ENCODE assay signal across 1 cellular context in the genomic region with DNA sequence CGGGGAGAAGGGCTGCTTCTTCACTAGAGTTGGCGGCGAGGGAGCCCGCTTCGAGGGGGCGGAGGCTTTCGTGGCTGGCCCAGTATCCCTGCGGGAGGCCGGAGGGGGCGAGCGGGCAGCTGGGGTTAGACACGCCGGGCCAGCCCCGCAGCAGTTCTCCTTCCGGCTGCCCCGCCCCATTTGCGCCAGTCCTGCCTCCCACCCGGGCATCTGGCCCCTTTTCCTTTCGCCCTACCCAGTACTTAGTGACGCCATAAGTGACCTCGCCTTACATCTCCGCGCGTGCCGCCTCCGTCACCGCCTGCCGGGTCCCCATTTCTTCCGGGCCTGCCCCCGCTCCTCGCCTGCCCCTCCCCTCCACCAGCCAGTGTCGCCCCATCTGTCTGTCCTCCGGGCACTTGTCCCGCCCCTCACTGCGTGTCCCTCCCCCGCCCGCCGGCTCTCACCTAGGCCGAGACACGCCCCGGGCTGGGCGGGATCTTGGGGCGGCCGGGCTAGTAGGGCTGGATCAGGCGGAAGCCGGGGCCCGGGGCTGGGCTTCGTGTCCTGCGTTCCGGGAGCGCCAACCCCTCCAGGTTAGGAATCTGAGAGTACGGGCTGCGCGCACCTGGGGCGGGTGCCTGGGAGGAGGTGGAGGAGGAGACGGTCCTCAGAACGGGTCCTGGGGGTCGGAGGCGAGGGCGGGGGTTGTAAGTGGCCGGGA.
A peak's percentile ranks its signal among the peaks of the same experiment; 100 is the strongest.
TF ChIP-seq lines count a peak whose summit lies in the region.

No MANE protein-coding gene starts in this region.

TF ChIP-seq in GM23338, 12 proteins besides CTCF, POLR2A, EP300 and RAD21 (continued from another document):
- TF ChIP-seq, protein P1, sequence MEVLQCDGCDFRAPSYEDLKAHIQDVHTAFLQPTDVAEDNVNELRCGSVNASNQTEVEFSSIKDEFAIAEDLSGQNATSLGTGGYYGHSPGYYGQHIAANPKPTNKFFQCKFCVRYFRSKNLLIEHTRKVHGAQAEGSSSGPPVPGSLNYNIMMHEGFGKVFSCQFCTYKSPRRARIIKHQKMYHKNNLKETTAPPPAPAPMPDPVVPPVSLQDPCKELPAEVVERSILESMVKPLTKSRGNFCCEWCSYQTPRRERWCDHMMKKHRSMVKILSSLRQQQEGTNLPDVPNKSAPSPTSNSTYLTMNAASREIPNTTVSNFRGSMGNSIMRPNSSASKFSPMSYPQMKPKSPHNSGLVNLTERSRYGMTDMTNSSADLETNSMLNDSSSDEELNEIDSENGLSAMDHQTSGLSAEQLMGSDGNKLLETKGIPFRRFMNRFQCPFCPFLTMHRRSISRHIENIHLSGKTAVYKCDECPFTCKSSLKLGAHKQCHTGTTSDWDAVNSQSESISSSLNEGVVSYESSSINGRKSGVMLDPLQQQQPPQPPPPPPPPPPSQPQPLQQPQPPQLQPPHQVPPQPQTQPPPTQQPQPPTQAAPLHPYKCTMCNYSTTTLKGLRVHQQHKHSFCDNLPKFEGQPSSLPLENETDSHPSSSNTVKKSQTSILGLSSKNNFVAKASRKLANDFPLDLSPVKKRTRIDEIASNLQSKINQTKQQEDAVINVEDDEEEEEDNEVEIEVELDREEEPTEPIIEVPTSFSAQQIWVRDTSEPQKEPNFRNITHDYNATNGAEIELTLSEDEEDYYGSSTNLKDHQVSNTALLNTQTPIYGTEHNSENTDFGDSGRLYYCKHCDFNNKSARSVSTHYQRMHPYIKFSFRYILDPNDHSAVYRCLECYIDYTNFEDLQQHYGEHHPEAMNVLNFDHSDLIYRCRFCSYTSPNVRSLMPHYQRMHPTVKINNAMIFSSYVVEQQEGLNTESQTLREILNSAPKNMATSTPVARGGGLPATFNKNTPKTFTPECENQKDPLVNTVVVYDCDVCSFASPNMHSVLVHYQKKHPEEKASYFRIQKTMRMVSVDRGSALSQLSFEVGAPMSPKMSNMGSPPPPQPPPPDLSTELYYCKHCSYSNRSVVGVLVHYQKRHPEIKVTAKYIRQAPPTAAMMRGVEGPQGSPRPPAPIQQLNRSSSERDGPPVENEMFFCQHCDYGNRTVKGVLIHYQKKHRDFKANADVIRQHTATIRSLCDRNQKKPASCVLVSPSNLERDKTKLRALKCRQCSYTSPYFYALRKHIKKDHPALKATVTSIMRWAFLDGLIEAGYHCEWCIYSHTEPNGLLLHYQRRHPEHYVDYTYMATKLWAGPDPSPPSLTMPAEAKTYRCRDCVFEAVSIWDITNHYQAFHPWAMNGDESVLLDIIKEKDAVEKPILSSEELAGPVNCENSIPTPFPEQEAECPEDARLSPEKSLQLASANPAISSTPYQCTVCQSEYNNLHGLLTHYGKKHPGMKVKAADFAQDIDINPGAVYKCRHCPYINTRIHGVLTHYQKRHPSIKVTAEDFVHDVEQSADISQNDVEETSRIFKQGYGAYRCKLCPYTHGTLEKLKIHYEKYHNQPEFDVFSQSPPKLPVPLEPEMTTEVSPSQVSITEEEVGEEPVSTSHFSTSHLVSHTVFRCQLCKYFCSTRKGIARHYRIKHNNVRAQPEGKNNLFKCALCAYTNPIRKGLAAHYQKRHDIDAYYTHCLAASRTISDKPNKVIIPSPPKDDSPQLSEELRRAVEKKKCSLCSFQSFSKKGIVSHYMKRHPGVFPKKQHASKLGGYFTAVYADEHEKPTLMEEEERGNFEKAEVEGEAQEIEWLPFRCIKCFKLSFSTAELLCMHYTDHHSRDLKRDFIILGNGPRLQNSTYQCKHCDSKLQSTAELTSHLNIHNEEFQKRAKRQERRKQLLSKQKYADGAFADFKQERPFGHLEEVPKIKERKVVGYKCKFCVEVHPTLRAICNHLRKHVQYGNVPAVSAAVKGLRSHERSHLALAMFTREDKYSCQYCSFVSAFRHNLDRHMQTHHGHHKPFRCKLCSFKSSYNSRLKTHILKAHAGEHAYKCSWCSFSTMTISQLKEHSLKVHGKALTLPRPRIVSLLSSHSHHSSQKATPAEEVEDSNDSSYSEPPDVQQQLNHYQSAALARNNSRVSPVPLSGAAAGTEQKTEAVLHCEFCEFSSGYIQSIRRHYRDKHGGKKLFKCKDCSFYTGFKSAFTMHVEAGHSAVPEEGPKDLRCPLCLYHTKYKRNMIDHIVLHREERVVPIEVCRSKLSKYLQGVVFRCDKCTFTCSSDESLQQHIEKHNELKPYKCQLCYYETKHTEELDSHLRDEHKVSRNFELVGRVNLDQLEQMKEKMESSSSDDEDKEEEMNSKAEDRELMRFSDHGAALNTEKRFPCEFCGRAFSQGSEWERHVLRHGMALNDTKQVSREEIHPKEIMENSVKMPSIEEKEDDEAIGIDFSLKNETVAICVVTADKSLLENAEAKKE (CRISPR knock-in tag; IDR thresholded peaks at IDR 0.05), result no peak
- TF ChIP-seq CREB1 (CRISPR knock-in tag; IDR thresholded peaks at IDR 0.05; ENCODE audit: low read depth), result peak; percentile 97
- TF ChIP-seq, protein P2, sequence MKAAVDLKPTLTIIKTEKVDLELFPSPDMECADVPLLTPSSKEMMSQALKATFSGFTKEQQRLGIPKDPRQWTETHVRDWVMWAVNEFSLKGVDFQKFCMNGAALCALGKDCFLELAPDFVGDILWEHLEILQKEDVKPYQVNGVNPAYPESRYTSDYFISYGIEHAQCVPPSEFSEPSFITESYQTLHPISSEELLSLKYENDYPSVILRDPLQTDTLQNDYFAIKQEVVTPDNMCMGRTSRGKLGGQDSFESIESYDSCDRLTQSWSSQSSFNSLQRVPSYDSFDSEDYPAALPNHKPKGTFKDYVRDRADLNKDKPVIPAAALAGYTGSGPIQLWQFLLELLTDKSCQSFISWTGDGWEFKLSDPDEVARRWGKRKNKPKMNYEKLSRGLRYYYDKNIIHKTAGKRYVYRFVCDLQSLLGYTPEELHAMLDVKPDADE (IDR thresholded peaks at IDR 0.05), result 0 out of 2 replicates have a peak, but pooled peaks have one; percentile 17
